In the genomic region with DNA sequence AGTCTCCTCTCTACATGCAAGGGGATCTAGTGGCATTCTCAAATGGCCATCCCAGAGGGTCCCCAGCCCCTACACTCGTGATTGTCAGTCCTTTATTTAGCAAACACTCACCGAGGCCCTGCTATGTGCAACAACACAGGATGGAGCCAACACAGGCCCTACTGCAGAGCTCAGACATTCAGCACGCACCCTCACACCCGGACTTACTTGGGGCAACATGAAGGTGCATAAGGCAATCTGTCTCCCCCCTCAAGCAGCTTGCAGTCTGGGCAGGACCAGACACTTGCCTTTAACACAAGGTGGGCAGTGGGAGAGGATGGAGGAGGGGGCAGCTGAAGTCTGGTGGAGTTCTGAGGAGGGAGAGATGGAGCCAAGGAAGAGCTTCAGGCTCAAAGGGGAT, we compare ENCODE assay signal across 23 cellular contexts.
A peak's percentile ranks its signal among the peaks of the same experiment; 100 is the strongest.
DNase-seq lines count a peak whose midpoint lies in the region; ATAC-seq and TF ChIP-seq lines count a peak whose summit lies in the region.
"Had no signal": no experiment of that assay in that cellular context is flagged by ENCODE, and none has a peak within 500 bp of the region (broad histone marks: within the 10 kb centered on the region; RNA-seq: fewer than 3 reads in every experiment).

No MANE protein-coding gene starts in this region.

- TF ChIP-seq CTCF in PC-9 (conservative IDR thresholded peaks at IDR 0.05): no peak
- no peak for TF ChIP-seq CTCF in RWPE2 (IDR thresholded peaks at IDR 0.05; ENCODE audit: poor library complexity, severe bottlenecking)
- TF ChIP-seq CTCF in stomach (IDR thresholded peaks at IDR 0.05): no peak

- no peaks in the 10 kb centered on the region for H3K79me1 ChIP-seq in mesenchymal stem cell (replicated peaks; ENCODE audit: low read length, poor library complexity, severe bottlenecking)

- H3K9ac ChIP-seq in mesenchymal stem cell (ENCODE audit: low read length): no peak overlapping the region

- TF ChIP-seq EP300 in stomach (IDR thresholded peaks at IDR 0.05): no peak

- no peak overlapping the region for H3K14ac ChIP-seq in mesenchymal stem cell (ENCODE audit: low read length in 2 of 2)

- H3K9me2 ChIP-seq in PC-9 (ENCODE audit: insufficient read depth): no peaks in the 10 kb centered on the region

- no peak overlapping the region for H2AK5ac ChIP-seq in mesenchymal stem cell (ENCODE audit: low read length, severe bottlenecking)

- H3K27me3 ChIP-seq in PC-9 (ENCODE audit: insufficient read depth, low read depth) (no peaks in the 10 kb centered on the region), RWPE2 (ENCODE audit: insufficient read depth, poor library complexity, severe bottlenecking) (no peaks in the 10 kb centered on the region), mesenchymal stem cell (ENCODE audit: control insufficient read depth in 1 of 2, insufficient read depth in 1 of 2, low read length in 2 of 2) (peaks cover 66 to 80% of the 10 kb centered on the region in 2 experiments), stomach (no peaks in the 10 kb centered on the region)
- H3K27me3 ChIP-seq: SJSA1 had no signal

- H2BK120ac ChIP-seq in mesenchymal stem cell (ENCODE audit: low read depth, low read length): no peak overlapping the region

- no peak overlapping the region for H4K8ac ChIP-seq in mesenchymal stem cell (ENCODE audit: low read length)

- peaks cover 12% of the 10 kb centered on the region for H3F3A ChIP-seq in PC-9 (ENCODE audit: insufficient read depth, low read depth)

- no peak for TF ChIP-seq POLR2A in stomach (IDR thresholded peaks at IDR 0.05)

- ATAC-seq in RWPE2 (ENCODE audit: low read depth): no peak
- ATAC-seq in stimulated activated naive CD8-positive, alpha-beta T cell treated with anti-CD3 and anti-CD28 coated beads, Interleukin-15, Interleukin-2, amounts not matched to agents 100 U/mL and 50 U/mL, for 24 hours: no peak
- ATAC-seq in GM21390 (IDR thresholded peaks at IDR 0.05; ENCODE audit: unreplicated experiment): no peak
- ATAC-seq: CD8-positive, alpha-beta T cell; GM23338; HCT116 had no signal

- H2AFZ ChIP-seq in PC-9 (no peak overlapping the region), mesenchymal stem cell (ENCODE audit: low read depth, low read length) (no peak overlapping the region)
- H2AFZ ChIP-seq: GM23338 had no signal

- H3K36me3 ChIP-seq in PC-9 (ENCODE audit: low read depth) (no peaks in the 10 kb centered on the region), RWPE2 (ENCODE audit: low read depth) (no peaks in the 10 kb centered on the region), mesenchymal stem cell (ENCODE audit: control insufficient read depth in 1 of 2, insufficient read depth in 2 of 2, low read depth in 1 of 2, low read length in 2 of 2) (no peaks in the 10 kb centered on the region), stomach (no peaks in the 10 kb centered on the region)
- H3K36me3 ChIP-seq: SJSA1 had no signal

- H3K4me2 ChIP-seq in PC-9 (peak overlapping the region; percentile 24), mesenchymal stem cell (ENCODE audit: low read length, poor library complexity, severe bottlenecking) (no peak overlapping the region)
- H3K4me2 ChIP-seq: GM23338 had no signal

- POLR2A ChIA-PET in PC-9 (lab: Charles Lee; ENCODE audit: unreplicated experiment): no interaction called here

- CTCF ChIA-PET in PC-9 (lab: Charles Lee): no interaction called here

- BruUV-seq in PC-9 (replicated peaks; lab: Mats Ljungman, UMichigan): no TSS peak

- H3K23ac ChIP-seq in mesenchymal stem cell (ENCODE audit: low read length in 2 of 2): no peak overlapping the region

- H3K4me3 ChIP-seq in PC-9: no peak overlapping the region
- H3K4me3 ChIP-seq in RWPE2 (ENCODE audit: severe bottlenecking): no peak overlapping the region
- no peak overlapping the region for H3K4me3 ChIP-seq in mesenchymal stem cell (ENCODE audit: insufficient read depth in 1 of 2, low read depth in 1 of 2, low read length in 2 of 2)
- no peak overlapping the region for H3K4me3 ChIP-seq in stomach
- H3K4me3 ChIP-seq: GM23338, SJSA1 had no signal

- H3K9me3 ChIP-seq in PC-9 (ENCODE audit: insufficient read depth, low read depth) (no peaks in the 10 kb centered on the region), RWPE2 (ENCODE audit: severe bottlenecking) (peaks cover 3% of the 10 kb centered on the region), mesenchymal stem cell (ENCODE audit: control insufficient read depth, low read length) (no peaks in the 10 kb centered on the region), stomach (no peaks in the 10 kb centered on the region)
- H3K9me3 ChIP-seq: Caco-2, SJSA1 had no signal

- H3K4me1 ChIP-seq in PC-9 (replicated peaks; ENCODE audit: insufficient read depth) (peaks cover 44% of the 10 kb centered on the region), RWPE2 (ENCODE audit: insufficient read depth, poor library complexity, severe bottlenecking) (no peaks in the 10 kb centered on the region), mesenchymal stem cell (ENCODE audit: control insufficient read depth, insufficient read depth, low read depth, low read length) (no peaks in the 10 kb centered on the region), stomach (peaks cover 0 to 4% (median 0%) of the 10 kb centered on the region in 4 donors)
- H3K4me1 ChIP-seq: Caco-2 had no signal

- H4K91ac ChIP-seq in mesenchymal stem cell (ENCODE audit: low read length): peak overlapping the region; percentile 20

- no peaks in the 10 kb centered on the region for H4K20me1 ChIP-seq in PC-9 (ENCODE audit: insufficient read depth)

- no peak overlapping the region for H2BK12ac ChIP-seq in mesenchymal stem cell (ENCODE audit: low read length in 2 of 2)

- no peak overlapping the region for H2BK5ac ChIP-seq in mesenchymal stem cell (ENCODE audit: low read depth, low read length, poor library complexity, severe bottlenecking)

- no peak overlapping the region for H3K4ac ChIP-seq in mesenchymal stem cell (ENCODE audit: low read depth in 1 of 2, low read length in 2 of 2)

- no peak overlapping the region for H3K27ac ChIP-seq in PC-9
- H3K27ac ChIP-seq in RWPE2 (ENCODE audit: poor library complexity, severe bottlenecking): no peak overlapping the region
- H3K27ac ChIP-seq in mesenchymal stem cell (ENCODE audit: low read length, poor library complexity, severe bottlenecking): no peak overlapping the region
- no peak overlapping the region for H3K27ac ChIP-seq in stomach
- H3K27ac ChIP-seq: C4-2B, SJSA1 had no signal

- intact Hi-C loops in PC-9 (cut with micrococcal nuclease; ENCODE audit: unreplicated experiment) (loop anchor here (1.0 kb wide), 1 partner anchor 330 kb away; no protein-coding TSS in a partner anchor), stomach (cut with DNase I; ENCODE audit: low total_unique reads) (no loop called here)

- DNase-seq in PC-9 (no peak), RWPE2 (ENCODE audit: low spot score) (peak; percentile 23), mesenchymal stem cell (no peak), stomach (peak; percentile 11), cerebellum (ENCODE audit: low spot score) (no peak)
- DNase-seq in stimulated activated naive CD8-positive, alpha-beta T cell treated with anti-CD3 and anti-CD28 coated beads, Interleukin-15, Interleukin-2, amounts not matched to agents 100 U/mL and 50 U/mL, for 24 hours: no peak
- DNase-seq: Caco-2; CD8-positive, alpha-beta T cell; KBM-7; MV-4-11; NCI-H1105; NCI-H1436 treated with DMSO at 0.1 percent for 48 hours; NCI-H187 treated with DMSO at 0.1 percent for 48 hours; NCI-H2171 treated with DMSO at 0.1 percent for 48 hours; NCI-H345; NCI-H510A treated with DMSO at 0.1 percent for 48 hours; NCI-H774; Right ventricle myocardium superior had no signal

- no peaks in the 10 kb centered on the region for H3K79me2 ChIP-seq in PC-9 (ENCODE audit: low read depth)

- H3K18ac ChIP-seq in mesenchymal stem cell (ENCODE audit: low read depth in 1 of 2, low read length in 2 of 2): no peak overlapping the region

- 88% methylated on average over 4 of the region's 4 CpGs for WGBS in mesenchymal stem cell
- WGBS in stomach, 5 donors: 77 to 88% (median 83%) methylated on average over 4 of the region's 4 CpGs

- H2BK15ac ChIP-seq in mesenchymal stem cell (ENCODE audit: low read depth, poor library complexity, severe bottlenecking): no peak overlapping the region

Comparison
In these comparisons a context has a peak if more than half of its experiments do, and no peak if none do; other contexts are left out.
1. DNase-seq: peak in RWPE2 (single experiment) and stomach (single experiment); none in PC-9 (0 of 2), mesenchymal stem cell (single experiment), stimulated activated naive CD8-positive, alpha-beta T cell treated with anti-CD3 and anti-CD28 coated beads, Interleukin-15, Interleukin-2, amounts not matched to agents 100 U/mL and 50 U/mL, for 24 hours (single experiment) and cerebellum (single experiment).